17 cellular contexts compared by ENCODE assay signal in the genomic region with DNA sequence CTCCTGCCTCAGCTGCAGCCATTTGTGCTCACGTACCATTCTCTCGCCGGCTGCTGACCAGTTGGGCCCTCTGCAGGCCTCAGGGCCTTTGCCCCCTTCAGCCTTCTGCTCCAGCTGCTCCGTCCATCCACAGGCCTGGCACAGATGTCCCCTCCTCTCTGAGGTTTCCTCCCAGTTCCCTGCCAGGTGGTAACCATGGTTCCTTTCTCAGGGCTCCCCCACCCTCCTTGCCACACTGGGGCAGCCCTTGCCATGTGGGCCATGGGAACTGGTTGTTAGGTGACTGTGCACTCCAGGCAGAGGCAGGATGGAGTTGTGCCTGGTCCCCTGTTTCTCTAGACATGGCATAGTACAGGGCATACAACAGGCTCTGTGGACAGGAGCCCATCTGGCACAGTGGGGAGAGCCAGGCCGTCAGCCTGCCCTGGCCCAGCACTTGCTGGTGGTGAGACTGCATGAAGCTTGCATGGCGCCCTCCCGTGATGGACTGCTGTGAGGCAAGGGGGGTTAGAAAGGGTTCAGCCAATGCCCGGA.
DNase-seq lines count a peak whose midpoint lies in the region; ATAC-seq and TF ChIP-seq lines count a peak whose summit lies in the region.
"Had no signal": no experiment of that assay in that cellular context is flagged by ENCODE, and none has a peak within 500 bp of the region (broad histone marks: within the 10 kb centered on the region; RNA-seq: fewer than 3 reads in every experiment).

No MANE protein-coding gene starts in this region.

- H3K4me1 Mint-ChIP-seq in CD8-positive, alpha-beta T cell (ENCODE audit: low read depth) = peaks cover 89% of the 10 kb centered on the region
- H3K4me1 Mint-ChIP-seq in nephron progenitor cell = peaks cover 46% of the 10 kb centered on the region

- peak overlapping the region; percentile 11 for H3K4me3 Mint-ChIP-seq in CD8-positive, alpha-beta T cell
- no peak overlapping the region for H3K4me3 Mint-ChIP-seq in nephron progenitor cell
- H3K4me3 Mint-ChIP-seq: activated naive CD8-positive, alpha-beta T cell treated with anti-CD3 and anti-CD28 coated beads, Interleukin-2, amount 10 ng/mL, durations not matched to agents 7 days and 5 days; central memory CD8-positive, alpha-beta T cell had no signal

- CTCF ChIA-PET in CD8-positive, alpha-beta T cell (lab: Charles Lee) = interaction anchor here (1.2 to 5.9 kb wide), 4 partner anchors 8 to 222 kb away, joined by 3 to 76 read pairs (median 7); no protein-coding TSS in a partner anchor

- H3K9me3 ChIP-seq in CD8-positive, alpha-beta T cell (ENCODE audit: low read length) = no peaks in the 10 kb centered on the region
- H3K9me3 ChIP-seq in KOPT-K1 (ENCODE audit: insufficient read depth, low read length, poor library complexity, severe bottlenecking) = no peaks in the 10 kb centered on the region
- H3K9me3 ChIP-seq: esophagus muscularis mucosa, suprapubic skin had no signal

- ATAC-seq in CD8-positive, alpha-beta T cell = no peak
- no peak for ATAC-seq in HG02938 (IDR thresholded peaks at IDR 0.05; ENCODE audit: unreplicated experiment)

- no peak overlapping the region for H3K4me3 ChIP-seq in CD8-positive, alpha-beta T cell (ENCODE audit: low read depth, low read length)
- H3K4me3 ChIP-seq: esophagus muscularis mucosa, suprapubic skin had no signal

- no peaks in the 10 kb centered on the region for H3K36me3 ChIP-seq in CD8-positive, alpha-beta T cell (ENCODE audit: insufficient read depth, low read length)
- H3K36me3 ChIP-seq in KOPT-K1 (ENCODE audit: insufficient read depth, low read length) = peaks cover 6% of the 10 kb centered on the region

- H3K4me1 ChIP-seq in CD8-positive, alpha-beta T cell (ENCODE audit: insufficient read depth, low read length) = peaks cover 95% of the 10 kb centered on the region

- no peaks in the 10 kb centered on the region for H3K27me3 ChIP-seq in CD8-positive, alpha-beta T cell (ENCODE audit: insufficient read depth, low read length)
- H3K27me3 ChIP-seq: esophagus muscularis mucosa, suprapubic skin had no signal

- no peaks in the 10 kb centered on the region for H3K27me3 Mint-ChIP-seq in CD8-positive, alpha-beta T cell (ENCODE audit: low read depth)
- peaks cover 10% of the 10 kb centered on the region for H3K27me3 Mint-ChIP-seq in nephron progenitor cell (ENCODE audit: low read depth, poor library complexity)
- H3K27me3 Mint-ChIP-seq: activated naive CD8-positive, alpha-beta T cell treated with anti-CD3 and anti-CD28 coated beads, Interleukin-2, amount 10 ng/mL, durations not matched to agents 7 days and 5 days; central memory CD8-positive, alpha-beta T cell had no signal

- H3K36me3 Mint-ChIP-seq in CD8-positive, alpha-beta T cell = peaks cover 12% of the 10 kb centered on the region
- no peaks in the 10 kb centered on the region for H3K36me3 Mint-ChIP-seq in nephron progenitor cell (ENCODE audit: low read depth)

- intact Hi-C loops in CD8-positive, alpha-beta T cell (cut with DNase I, micrococcal nuclease) = loop anchor here (5.0 kb wide), 3 partner anchors 40 to 240 kb away; a partner anchor contains a TSS

- peak overlapping the region; percentile 50 for H3K27ac ChIP-seq in CD8-positive, alpha-beta T cell (ENCODE audit: low read depth, low read length)
- peak overlapping the region; percentile 90 for H3K27ac ChIP-seq in KOPT-K1 (ENCODE audit: low read depth, low read length, poor library complexity, severe bottlenecking)
- H3K27ac ChIP-seq: esophagus muscularis mucosa, suprapubic skin had no signal

- peak overlapping the region; percentile 87 for H3K27ac Mint-ChIP-seq in CD8-positive, alpha-beta T cell
- peak overlapping the region; percentile 44 for H3K27ac Mint-ChIP-seq in nephron progenitor cell
- H3K27ac Mint-ChIP-seq: activated naive CD8-positive, alpha-beta T cell treated with anti-CD3 and anti-CD28 coated beads, Interleukin-2, amount 10 ng/mL, durations not matched to agents 7 days and 5 days had no signal

- no peak for DNase-seq in CD8-positive, alpha-beta T cell
- DNase-seq in ecto neural progenitor cell (ENCODE audit: low spot score) = peak; percentile 43
- no peak for DNase-seq in nephron progenitor cell
- DNase-seq in OCI-M2 (lab: John Stamatoyannopoulos, UW; ENCODE audit: unreplicated experiment) = no peak
- DNase-seq in NCI-H1436 (lab: John Stamatoyannopoulos, UW) = no peak
- no peak for DNase-seq in activated gamma-delta T cell treated with Interleukin-2 at 50 U/mL for 16 hours
- DNase-seq: activated CD4-positive, alpha-beta T cell treated with anti-CD3 and anti-CD28 coated beads, Interleukin-2, amount 50 U/mL, for 48 hours; activated naive CD8-positive, alpha-beta T cell treated with anti-CD3 and anti-CD28 coated beads, Interleukin-2, amount 10 ng/mL, durations not matched to agents 7 days and 5 days; Calu3; NCI-H1048; NCI-H345; OCI-M1 had no signal

- no peaks in the 10 kb centered on the region for H3K9me3 Mint-ChIP-seq in CD8-positive, alpha-beta T cell
- H3K9me3 Mint-ChIP-seq in nephron progenitor cell = no peaks in the 10 kb centered on the region
- H3K9me3 Mint-ChIP-seq: activated naive CD8-positive, alpha-beta T cell treated with anti-CD3 and anti-CD28 coated beads, Interleukin-2, amount 10 ng/mL, durations not matched to agents 7 days and 5 days; central memory CD8-positive, alpha-beta T cell had no signal

- POLR2A ChIA-PET in CD8-positive, alpha-beta T cell (lab: Charles Lee) = interaction anchor here (0.8 to 2.1 kb wide), 3 partner anchors 9 to 165 kb away, joined by 3 to 6 read pairs (median 3); a partner anchor contains a TSS

- no peak for TF ChIP-seq CTCF in CD8-positive, alpha-beta T cell (IDR thresholded peaks at IDR 0.05)
- no peak for TF ChIP-seq CTCF in nephron progenitor cell (IDR thresholded peaks at IDR 0.05)
